ENCODE assay signal across 8 cellular contexts in the genomic region with DNA sequence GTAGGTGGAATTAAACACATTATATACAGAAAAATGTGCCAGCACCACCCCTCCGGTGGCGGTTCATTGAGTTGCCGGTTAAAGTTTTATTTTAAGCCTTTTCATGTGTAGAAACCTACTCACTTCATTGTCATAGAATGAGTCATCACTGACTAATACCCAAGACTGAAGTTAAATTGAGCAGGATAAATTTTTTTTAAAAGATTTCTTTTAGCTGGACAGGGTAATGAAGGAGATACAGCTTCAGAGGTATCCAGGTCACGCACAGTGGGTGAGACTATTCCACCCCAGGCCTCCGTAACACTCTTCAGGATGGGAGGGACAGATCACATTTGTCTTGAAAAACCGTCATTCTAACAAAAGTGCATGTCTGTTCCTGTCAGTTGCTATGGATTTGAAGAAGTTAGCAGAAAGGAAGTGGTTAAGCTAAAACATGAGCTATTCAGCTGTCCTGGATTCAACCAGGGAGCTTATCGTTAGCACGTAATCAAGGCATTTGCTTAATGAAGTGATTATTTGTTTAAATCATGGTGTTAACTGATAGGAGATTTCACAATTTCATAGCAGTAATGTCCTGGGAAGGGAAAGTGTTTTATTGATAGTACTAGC. TPM values are rescaled to one million over a fixed set of nuclear protein-coding genes. Genes with fewer than 3 reads are reported as not detected.
DNase-seq lines count a peak whose midpoint lies in the region; ATAC-seq and TF ChIP-seq lines count a peak whose summit lies in the region.

No MANE protein-coding gene starts in this region.

- H3K27me3 ChIP-seq in Peyer's patch (no peaks in the 10 kb centered on the region), BE2C (no peaks in the 10 kb centered on the region)

- no peak for TF ChIP-seq POLR2A in Peyer's patch (IDR thresholded peaks at IDR 0.05)

- peak overlapping the region; percentile 77 for H3K27ac Mint-ChIP-seq in activated naive CD4-positive, alpha-beta T cell treated with anti-CD3 and anti-CD28 coated beads, Interleukin-2, amount 10 ng/mL, durations not matched to agents 7 days and 5 days
- H3K27ac Mint-ChIP-seq in memory B cell = peak overlapping the region; percentile 58

- in situ Hi-C loops in GM13977 (cut with MboI; ENCODE audit: low pct_unique_long_range_greater_than_20kb, low sequenced_read_pairs, unreplicated experiment) = loop anchor here (25.0 kb wide), 1 partner anchor 295 kb away; a partner anchor contains a TSS

- no peaks in the 10 kb centered on the region for H3K27me3 Mint-ChIP-seq in activated naive CD4-positive, alpha-beta T cell treated with anti-CD3 and anti-CD28 coated beads, Interleukin-2, amount 10 ng/mL, durations not matched to agents 7 days and 5 days
- no peaks in the 10 kb centered on the region for H3K27me3 Mint-ChIP-seq in memory B cell

- ATAC-seq in memory B cell (ENCODE audit: low read depth) = peak; percentile 29

- H3K36me3 Mint-ChIP-seq in activated naive CD4-positive, alpha-beta T cell treated with anti-CD3 and anti-CD28 coated beads, Interleukin-2, amount 10 ng/mL, durations not matched to agents 7 days and 5 days = peaks cover 84% of the 10 kb centered on the region
- H3K36me3 Mint-ChIP-seq in memory B cell = peaks cover 56% of the 10 kb centered on the region

- no peaks in the 10 kb centered on the region for H3K9me3 Mint-ChIP-seq in activated naive CD4-positive, alpha-beta T cell treated with anti-CD3 and anti-CD28 coated beads, Interleukin-2, amount 10 ng/mL, durations not matched to agents 7 days and 5 days
- H3K9me3 Mint-ChIP-seq in memory B cell = no peaks in the 10 kb centered on the region

- H3K4me1 Mint-ChIP-seq in activated naive CD4-positive, alpha-beta T cell treated with anti-CD3 and anti-CD28 coated beads, Interleukin-2, amount 10 ng/mL, durations not matched to agents 7 days and 5 days = peaks cover 20% of the 10 kb centered on the region
- H3K4me1 Mint-ChIP-seq in memory B cell = peaks cover 9% of the 10 kb centered on the region

- H3K27ac ChIP-seq in KOPT-K1 (ENCODE audit: low read depth, low read length, poor library complexity, severe bottlenecking) = peak overlapping the region; percentile 62
- no peak overlapping the region for H3K27ac ChIP-seq in Peyer's patch

- no peaks in the 10 kb centered on the region for H3K4me1 ChIP-seq in Peyer's patch
- no peaks in the 10 kb centered on the region for H3K4me1 ChIP-seq in BE2C

- TF ChIP-seq CTCF in GM13977 (IDR thresholded peaks at IDR 0.05; ENCODE audit: extremely low read depth, insufficient read depth, missing control alignments) (no peak), Peyer's patch (IDR thresholded peaks at IDR 0.05) (no peak), BE2C (IDR thresholded peaks at IDR 0.05; ENCODE audit: low read depth, low read length) (no peak)

- DNase-seq in GM13977 (ENCODE audit: low spot score) (peak; percentile 81), H4 (ENCODE audit: low spot score) (peak; percentile 69), memory B cell (ENCODE audit: low spot score in 2 of 2) (no peak), mucosa of gallbladder (ENCODE audit: low spot score) (no peak), Peyer's patch (no peak), BE2C (no peak)
- DNase-seq in activated naive CD4-positive, alpha-beta T cell treated with anti-CD3 and anti-CD28 coated beads, Interleukin-2, amount 10 ng/mL, durations not matched to agents 7 days and 5 days = no peak

- H3K9me3 ChIP-seq in KOPT-K1 (ENCODE audit: insufficient read depth, low read length, poor library complexity, severe bottlenecking) (no peaks in the 10 kb centered on the region), Peyer's patch (no peaks in the 10 kb centered on the region), BE2C (no peaks in the 10 kb centered on the region)

- H3K4me3 Mint-ChIP-seq in activated naive CD4-positive, alpha-beta T cell treated with anti-CD3 and anti-CD28 coated beads, Interleukin-2, amount 10 ng/mL, durations not matched to agents 7 days and 5 days = no peak overlapping the region
- no peak overlapping the region for H3K4me3 Mint-ChIP-seq in memory B cell

- H3K36me3 ChIP-seq in KOPT-K1 (ENCODE audit: insufficient read depth, low read length) (peaks cover 97% of the 10 kb centered on the region), Peyer's patch (peaks cover 0 to 98% (median 4%) of the 10 kb centered on the region in 3 donors), BE2C (peaks cover 40% of the 10 kb centered on the region)

- H3K4me3 ChIP-seq in Peyer's patch (no peak overlapping the region), BE2C (ENCODE audit: low read depth, low read length) (no peak overlapping the region)

- CTCF ChIA-PET in activated naive CD4-positive, alpha-beta T cell treated with anti-CD3 and anti-CD28 coated beads, Interleukin-2, amount 10 ng/mL, durations not matched to agents 7 days and 5 days (lab: Charles Lee) = interaction anchor here (0.6 to 1.6 kb wide), 6 partner anchors 15 to 176 kb away, joined by 3 to 8 read pairs (median 4); no protein-coding TSS in a partner anchor

RNA-seq across cellular contexts. Expression of a gene that starts 23.3 kb away (rescaled TPM):
- total RNA-seq in H4 (2014; rRNA removed; shearing (Covaris generic)) = 2.5 and 7.1 TPM in 2 replicates
- total RNA-seq in mucosa of gallbladder = 10.0 TPM
- 10 to 100 TPM in 3 of 4 donors, 1 to 10 TPM in 1; 8.6 to 16.0 (median 13.2) TPM for total RNA-seq in Peyer's patch
- polyA plus RNA-seq in BE2C (2012; ENCODE audit: insufficient read depth, insufficient read length, low read depth) = 2.8 TPM

RNA-seq across cellular contexts. Expression of a gene that starts 26.8 kb away (rescaled TPM):
- not detected in 2 replicates for total RNA-seq in H4 (2014; rRNA removed; shearing (Covaris generic))
- total RNA-seq in mucosa of gallbladder (0.09 TPM), Peyer's patch (not detected)
- not detected for polyA plus RNA-seq in BE2C (2012; ENCODE audit: insufficient read depth, insufficient read length, low read depth)

Comparison
In these comparisons a context has a peak if more than half of its experiments do, and no peak if none do; other contexts are left out.
1. DNase-seq: peak in GM13977 (single experiment) and H4 (single experiment); none in activated naive CD4-positive, alpha-beta T cell treated with anti-CD3 and anti-CD28 coated beads, Interleukin-2, amount 10 ng/mL, durations not matched to agents 7 days and 5 days (single experiment), memory B cell (0 of 2), mucosa of gallbladder (single experiment), Peyer's patch (0 of 3) and BE2C (single experiment).